13 cellular contexts compared by ENCODE assay signal in the genomic region with DNA sequence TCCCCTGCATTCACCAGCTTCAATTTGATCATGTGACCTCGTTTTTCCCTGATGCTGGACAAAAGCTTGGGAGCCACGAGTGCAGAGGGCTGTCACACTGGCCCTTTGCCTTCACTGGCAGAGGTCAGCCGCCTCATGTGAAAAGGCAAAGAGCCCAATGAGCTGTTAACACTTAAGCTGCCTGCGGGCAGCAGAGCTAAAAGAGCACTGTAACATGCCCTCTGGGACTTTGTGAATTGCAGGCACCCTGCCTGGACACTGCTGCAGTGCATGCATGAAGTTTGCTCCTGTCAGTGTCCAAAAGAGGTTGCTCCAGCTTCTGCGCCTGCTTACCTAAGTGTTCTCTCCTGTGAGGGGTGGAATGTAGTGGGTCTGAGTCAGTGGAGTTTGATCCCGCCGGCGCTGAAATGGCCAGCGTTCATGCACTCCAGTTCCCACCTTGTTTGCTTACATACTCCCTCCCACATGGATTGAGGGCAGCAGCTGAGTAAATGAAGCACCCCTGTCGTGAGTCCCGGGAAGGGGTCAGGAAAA.
DNase-seq lines count a peak whose midpoint lies in the region; ATAC-seq and TF ChIP-seq lines count a peak whose summit lies in the region.
"Had no signal": no experiment of that assay in that cellular context is flagged by ENCODE, and none has a peak within 500 bp of the region (broad histone marks: within the 10 kb centered on the region; RNA-seq: fewer than 3 reads in every experiment).

No MANE protein-coding gene starts in this region.

- no peak; the same call in 2 of the 3 replicates for ATAC-seq in GM23338
- no peak for ATAC-seq in HG02970 (IDR thresholded peaks at IDR 0.05; ENCODE audit: low FRiP score, unreplicated experiment)

- no peaks in the 10 kb centered on the region for H3K4me1 ChIP-seq in GM23338 (ENCODE audit: insufficient read depth)

- H3K4me3 ChIP-seq in GM23338 (no peak overlapping the region), coronary artery (no peak overlapping the region)
- H3K4me3 ChIP-seq: cardiac muscle cell, ovary had no signal

- H3K9me3 Mint-ChIP-seq in GM23338 (no peaks in the 10 kb centered on the region), nephron progenitor cell (no peaks in the 10 kb centered on the region)

- 0 out of 2 replicates have a peak overlapping the region, but pooled peaks have one; percentile 20 for H2AFZ ChIP-seq in GM23338

- H3K36me3 Mint-ChIP-seq in GM23338 (ENCODE audit: low read depth) (no peaks in the 10 kb centered on the region), nephron progenitor cell (ENCODE audit: low read depth) (no peaks in the 10 kb centered on the region)

- H3K27me3 Mint-ChIP-seq in GM23338 (ENCODE audit: insufficient read depth, low read depth, poor library complexity) (no peaks in the 10 kb centered on the region), nephron progenitor cell (ENCODE audit: low read depth, poor library complexity) (peaks cover 3% of the 10 kb centered on the region)

- H4K20me1 ChIP-seq in GM23338 (replicated peaks; ENCODE audit: insufficient read depth), result no peaks in the 10 kb centered on the region

- H3K27ac Mint-ChIP-seq in GM23338, result no peak overlapping the region
- peak overlapping the region; percentile 71 for H3K27ac Mint-ChIP-seq in nephron progenitor cell

- TF ChIP-seq CTCF in GM23338 (conservative IDR thresholded peaks at IDR 0.05; ENCODE audit: low read depth in 2 of 2) (no peak), nephron progenitor cell (IDR thresholded peaks at IDR 0.05) (no peak), coronary artery (IDR thresholded peaks at IDR 0.05) (no peak)

- H3K4me1 Mint-ChIP-seq in GM23338 (no peaks in the 10 kb centered on the region), nephron progenitor cell (peaks cover 16% of the 10 kb centered on the region)

- H3K4me3 Mint-ChIP-seq in GM23338 (no peak overlapping the region), nephron progenitor cell (no peak overlapping the region)

- H3K27me3 ChIP-seq in GM23338 (ENCODE audit: insufficient read depth), result no peaks in the 10 kb centered on the region
- H3K27me3 ChIP-seq: cardiac muscle cell, ovary had no signal

- H3K4me2 ChIP-seq in GM23338, result no peak overlapping the region

- H3F3A ChIP-seq in GM23338 (replicated peaks; ENCODE audit: low read depth), result no peaks in the 10 kb centered on the region

- H3K27ac ChIP-seq in GM23338 (ENCODE audit: low read depth) (no peak overlapping the region), coronary artery (no peak overlapping the region)
- H3K27ac ChIP-seq: cardiac muscle cell, ovary had no signal

- H3K36me3 ChIP-seq in GM23338 (ENCODE audit: insufficient read depth), result no peaks in the 10 kb centered on the region
- H3K36me3 ChIP-seq: cardiac muscle cell, ovary had no signal

- no peaks in the 10 kb centered on the region for H3K79me2 ChIP-seq in GM23338 (replicated peaks; ENCODE audit: insufficient read depth)

- H3K9me2 ChIP-seq in GM23338 (ENCODE audit: insufficient read depth), result no peaks in the 10 kb centered on the region

- DNase-seq in GM23338 (ENCODE audit: low spot score) (no peak), NCI-H510A (lab: John Stamatoyannopoulos, UW) (peak; percentile 19), brain pericyte (ENCODE audit: low read depth, low spot score) (peak; percentile 40), nephron progenitor cell (no peak), coronary artery (ENCODE audit: low spot score) (no peak), cerebellum (ENCODE audit: low spot score) (no peak)
- DNase-seq: effector CD4-positive, alpha-beta T cell; MV-4-11; ovary; Right ventricle myocardium superior; stimulated activated CD4-positive, alpha-beta T cell treated with anti-CD3 and anti-CD28 coated beads, Interleukin-4, amount 100 ng/mL, for 1 hour had no signal

TF ChIP-seq in GM23338, 12 proteins besides CTCF, POLR2A, EP300 and RAD21:
- no peak for TF ChIP-seq EZH2 (IDR thresholded peaks at IDR 0.05; ENCODE audit: low read depth, unreplicated experiment)
TF ChIP-seq in GM23338: peak in this region for 0.

Comparison
In these comparisons a context has a peak if more than half of its experiments do, and no peak if none do; other contexts are left out.
1. DNase-seq: peak in NCI-H510A (single experiment) and brain pericyte (single experiment); none in GM23338 (single experiment), nephron progenitor cell (single experiment), coronary artery (single experiment) and cerebellum (single experiment).